20 cellular contexts compared by ENCODE assay signal in genomic region chr12:209246-209645, GRCh38. TPM values are rescaled to one million over a fixed set of nuclear protein-coding genes. Genes with fewer than 3 reads are reported as not detected.
DNase-seq lines count a peak whose midpoint lies in the region; ATAC-seq, FAIRE-seq and TF ChIP-seq lines count a peak whose summit lies in the region.
"Had no signal": no experiment of that assay in that cellular context is flagged by ENCODE, and none has a peak within 500 bp of the region (broad histone marks: within the 10 kb centered on the region; RNA-seq: fewer than 3 reads in every experiment).

No MANE protein-coding gene starts in this region.

- FAIRE-seq in kidney (lab: Jason Lieb, UNC) = no peak
- FAIRE-seq: A549, D721Med, G401.6, GM12891, GM19239 had no signal

- no peak overlapping the region for H2BK15ac ChIP-seq in mesendoderm (replicated peaks; ENCODE audit: low read depth)

- H3K36me3 ChIP-seq in kidney (ENCODE audit: control insufficient read depth in 1 of 2, insufficient read depth in 2 of 2, low read length in 2 of 2) = peaks cover 5 to 14% of the 10 kb centered on the region in 2 donors
- no peaks in the 10 kb centered on the region for H3K36me3 ChIP-seq in mucosa of descending colon (ENCODE audit: low read depth)
- H3K36me3 ChIP-seq in mesendoderm (ENCODE audit: control insufficient read depth, insufficient read depth, low read length) = no peaks in the 10 kb centered on the region
- H3K36me3 ChIP-seq: HAP-1 had no signal

- H3K79me1 ChIP-seq in mesendoderm (ENCODE audit: low read length) = no peaks in the 10 kb centered on the region

- CTCF ChIA-PET in activated naive CD4-positive, alpha-beta T cell treated with anti-CD3 and anti-CD28 coated beads, Interleukin-2, amount 10 ng/mL, durations not matched to agents 7 days and 5 days (lab: Charles Lee) = no interaction called here

- H3K27ac ChIP-seq in kidney (ENCODE audit: low read depth in 2 of 2, low read length in 2 of 2) (peak overlapping the region; percentile 82 to 87), mesendoderm (ENCODE audit: low read depth, low read length) (no peak overlapping the region)
- H3K27ac ChIP-seq: 22Rv1, A549, C4-2B, GM23248 had no signal

- no peak overlapping the region for H2BK120ac ChIP-seq in mesendoderm (ENCODE audit: low read depth, low read length)

- peak; percentile 62 for ATAC-seq in mucosa of descending colon
- ATAC-seq: A549 had no signal

- H3K9me3 ChIP-seq in kidney (ENCODE audit: control insufficient read depth in 1 of 2, low read length in 2 of 2) = no peaks in the 10 kb centered on the region
- H3K9me3 ChIP-seq in mucosa of descending colon = no peaks in the 10 kb centered on the region
- H3K9me3 ChIP-seq: A549, Caco-2, HAP-1 had no signal

- DNase-seq in activated naive CD4-positive, alpha-beta T cell treated with anti-CD3 and anti-CD28 coated beads, Interleukin-2, amount 10 ng/mL, durations not matched to agents 7 days and 5 days = no peak
- DNase-seq in kidney (peak; percentile 75), mucosa of descending colon (no peak), NCI-H2107 (lab: John Stamatoyannopoulos, UW) (no peak), mesendoderm (no peak)
- DNase-seq in activated CD4-positive, alpha-beta T cell treated with anti-CD3 and anti-CD28 coated beads, Interleukin-2, amount 50 U/mL, for 1 hour = no peak
- DNase-seq: AML-193; Caco-2; CD4-positive, alpha-beta T cell; GM23248 had no signal

- H3K9ac ChIP-seq in kidney (ENCODE audit: low read length in 2 of 2) = no peak overlapping the region
- H3K9ac ChIP-seq in mesendoderm (ENCODE audit: low read length) = no peak overlapping the region
- H3K9ac ChIP-seq: GM23248 had no signal

- WGBS in mesendoderm (ENCODE audit: extremely low coverage, insufficient coverage, low lambda C conversion rate) = no CpG with 5 or more reads among the region's 15 CpGs

- H4K8ac ChIP-seq in mesendoderm (ENCODE audit: low read depth, low read length) = no peak overlapping the region

- H3K27ac Mint-ChIP-seq in activated naive CD4-positive, alpha-beta T cell treated with anti-CD3 and anti-CD28 coated beads, Interleukin-2, amount 50 U/mL, for 24 hours = peak overlapping the region; percentile 8
- H3K27ac Mint-ChIP-seq in activated naive CD4-positive, alpha-beta T cell treated with anti-CD3 and anti-CD28 coated beads, Interleukin-2, amount 10 ng/mL, durations not matched to agents 7 days and 5 days = no peak overlapping the region
- H3K27ac Mint-ChIP-seq: CD4-positive, alpha-beta T cell had no signal

- no peaks in the 10 kb centered on the region for H3K9me3 Mint-ChIP-seq in activated naive CD4-positive, alpha-beta T cell treated with anti-CD3 and anti-CD28 coated beads, Interleukin-2, amount 50 U/mL, for 24 hours
- H3K9me3 Mint-ChIP-seq in activated naive CD4-positive, alpha-beta T cell treated with anti-CD3 and anti-CD28 coated beads, Interleukin-2, amount 10 ng/mL, durations not matched to agents 7 days and 5 days = no peaks in the 10 kb centered on the region
- H3K9me3 Mint-ChIP-seq: CD4-positive, alpha-beta T cell had no signal

- no peaks in the 10 kb centered on the region for H3K79me2 ChIP-seq in mesendoderm (ENCODE audit: control insufficient read depth, insufficient read depth, low read length)

- H3K4me1 Mint-ChIP-seq in activated naive CD4-positive, alpha-beta T cell treated with anti-CD3 and anti-CD28 coated beads, Interleukin-2, amount 50 U/mL, for 24 hours = no peaks in the 10 kb centered on the region
- no peaks in the 10 kb centered on the region for H3K4me1 Mint-ChIP-seq in activated naive CD4-positive, alpha-beta T cell treated with anti-CD3 and anti-CD28 coated beads, Interleukin-2, amount 10 ng/mL, durations not matched to agents 7 days and 5 days

- H2BK5ac ChIP-seq in mesendoderm (ENCODE audit: low read length) = no peak overlapping the region

- TF ChIP-seq CTCF in kidney (IDR thresholded peaks at IDR 0.05; ENCODE audit: borderline replicate concordance, extremely low read depth, insufficient read depth) = no peak
- no peak for TF ChIP-seq CTCF in mucosa of descending colon (IDR thresholded peaks at IDR 0.05)

- H3K4me3 Mint-ChIP-seq in activated naive CD4-positive, alpha-beta T cell treated with anti-CD3 and anti-CD28 coated beads, Interleukin-2, amount 50 U/mL, for 24 hours = no peak overlapping the region
- no peak overlapping the region for H3K4me3 Mint-ChIP-seq in activated naive CD4-positive, alpha-beta T cell treated with anti-CD3 and anti-CD28 coated beads, Interleukin-2, amount 10 ng/mL, durations not matched to agents 7 days and 5 days
- H3K4me3 Mint-ChIP-seq: CD4-positive, alpha-beta T cell had no signal

- no peak overlapping the region for H3K23ac ChIP-seq in mesendoderm (ENCODE audit: low read length)

- H3K4me3 ChIP-seq in kidney (ENCODE audit: low read length in 2 of 2) (no peak overlapping the region), mucosa of descending colon (no peak overlapping the region), mesendoderm (ENCODE audit: low read length) (no peak overlapping the region)
- H3K4me3 ChIP-seq: A549, GM23248, HAP-1 had no signal

- no peak overlapping the region for H3K4ac ChIP-seq in mesendoderm (ENCODE audit: low read depth, low read length)

- H2AK5ac ChIP-seq in mesendoderm (ENCODE audit: low read length) = no peak overlapping the region

- H3K4me1 ChIP-seq in kidney (ENCODE audit: control insufficient read depth in 1 of 2, insufficient read depth in 1 of 2, low read depth in 1 of 2, low read length in 2 of 2) = peaks cover 46 to 54% of the 10 kb centered on the region in 2 donors
- H3K4me1 ChIP-seq in mucosa of descending colon (ENCODE audit: low read depth) = peaks cover 19% of the 10 kb centered on the region
- H3K4me1 ChIP-seq in mesendoderm (ENCODE audit: control insufficient read depth, low read depth, low read length) = peaks cover 3% of the 10 kb centered on the region
- H3K4me1 ChIP-seq: HAP-1 had no signal

- no peak overlapping the region for H4K5ac ChIP-seq in mesendoderm (ENCODE audit: low read length)

- no peak overlapping the region for H3K18ac ChIP-seq in mesendoderm (ENCODE audit: low read length)

- no peak overlapping the region for H3K56ac ChIP-seq in mesendoderm (ENCODE audit: low read length)

- no peaks in the 10 kb centered on the region for H3K36me3 Mint-ChIP-seq in activated naive CD4-positive, alpha-beta T cell treated with anti-CD3 and anti-CD28 coated beads, Interleukin-2, amount 50 U/mL, for 24 hours
- no peaks in the 10 kb centered on the region for H3K36me3 Mint-ChIP-seq in activated naive CD4-positive, alpha-beta T cell treated with anti-CD3 and anti-CD28 coated beads, Interleukin-2, amount 10 ng/mL, durations not matched to agents 7 days and 5 days

- H3K27me3 ChIP-seq in mesendoderm (ENCODE audit: insufficient read depth, low read length, poor library complexity) = peaks cover 7% of the 10 kb centered on the region

- H3K27me3 Mint-ChIP-seq in activated naive CD4-positive, alpha-beta T cell treated with anti-CD3 and anti-CD28 coated beads, Interleukin-2, amount 50 U/mL, for 24 hours = peaks cover 36% of the 10 kb centered on the region
- peaks cover 72% of the 10 kb centered on the region for H3K27me3 Mint-ChIP-seq in activated naive CD4-positive, alpha-beta T cell treated with anti-CD3 and anti-CD28 coated beads, Interleukin-2, amount 10 ng/mL, durations not matched to agents 7 days and 5 days

- H3K4me2 ChIP-seq in mesendoderm (ENCODE audit: low read length) = no peak overlapping the region
- H3K4me2 ChIP-seq: A549 had no signal

- intact Hi-C loops in kidney (cut with DNase I) (no loop called here), mucosa of descending colon (cut with DNase I, micrococcal nuclease) (no loop called here)

RNA-seq across cellular contexts. Expression of gene SLC6A12, which starts 4.7 kb away (rescaled TPM):
- total RNA-seq in kidney = 130 TPM
- 45.6 TPM for polyA plus RNA-seq in kidney (ENCODE audit: insufficient read depth, low read depth, low replicate concordance)
- total RNA-seq in mucosa of descending colon = 1 to 10 TPM in 2 of 3 donors, not detected in 1; 1.3 to 5.1 TPM
- 0.15 TPM for polyA plus RNA-seq in mesendoderm (2013, experiment 1 of 2)
- 0.15 TPM for polyA plus RNA-seq in mesendoderm (2013, experiment 2 of 2)
- total RNA-seq: CD4-positive, alpha-beta T cell; GM23248 had no signal
- polyA plus RNA-seq: BJ, GM23248 had no signal

RNA-seq across cellular contexts. Expression of gene SLC6A13, which starts 53.4 kb away (rescaled TPM):
- total RNA-seq in kidney (22.8 TPM), mucosa of descending colon (not detected)
- polyA plus RNA-seq in kidney (ENCODE audit: insufficient read depth, low read depth, low replicate concordance) = 161 TPM
- 0.06 TPM for polyA plus RNA-seq in mesendoderm (2013, experiment 1 of 2)
- polyA plus RNA-seq in mesendoderm (2013, experiment 2 of 2) = 0.10 TPM
- total RNA-seq: GM23248 had no signal
- polyA plus RNA-seq: BJ, GM23248 had no signal

Comparison
In these comparisons a context has a peak if more than half of its experiments do, and no peak if none do; other contexts are left out.
1. RNA of gene SLC6A12, which starts 4.7 kb away (total RNA-seq): 130 TPM in kidney (single experiment); 1.3 to 5.1 TPM in mucosa of descending colon; every median in the first group is over 10 times any median in the second.
2. RNA of gene SLC6A13, which starts 53.4 kb away (total RNA-seq): 22.8 TPM in kidney (single experiment); not detected in mucosa of descending colon; every median in the first group is over 10 times any median in the second.